8 cellular contexts compared by ENCODE assay signal in genomic region chr22:21014202-21015050, GRCh38. TPM values are rescaled to one million over a fixed set of nuclear protein-coding genes. Genes with fewer than 3 reads are reported as not detected.
DNase-seq lines count a peak whose midpoint lies in the region; ATAC-seq and TF ChIP-seq lines count a peak whose summit lies in the region.

No MANE protein-coding gene starts in this region.

- ATAC-seq in HG02588 (IDR thresholded peaks at IDR 0.05; ENCODE audit: unreplicated experiment) (peak; percentile 79), T-helper 17 cell (peak; percentile 92), upper lobe of right lung (peak; percentile 87)

- H3K4me3 Mint-ChIP-seq in T-helper 17 cell (peak overlapping the region; percentile 87), progenitor cell of endocrine pancreas (ENCODE audit: low read depth) (peak overlapping the region; percentile 72)

- H3K27ac ChIP-seq in left ventricle myocardium inferior (replicated peaks) (peak overlapping the region; percentile 81), upper lobe of right lung (peak overlapping the region; percentile 70)

- H3K36me3 Mint-ChIP-seq in T-helper 17 cell (ENCODE audit: low read depth), result no peaks in the 10 kb centered on the region
- H3K36me3 Mint-ChIP-seq in progenitor cell of endocrine pancreas (ENCODE audit: insufficient read depth), result no peaks in the 10 kb centered on the region

- peak overlapping the region; percentile 71 for H3K4me3 ChIP-seq in left ventricle myocardium inferior
- H3K4me3 ChIP-seq in upper lobe of right lung, result peak overlapping the region; percentile 53

- H3K4me1 ChIP-seq in left ventricle myocardium inferior (peaks cover 26% of the 10 kb centered on the region), upper lobe of right lung (peaks cover 17% of the 10 kb centered on the region)

- TF ChIP-seq CTCF in left ventricle myocardium inferior (IDR thresholded peaks at IDR 0.05; ENCODE audit: borderline replicate concordance) (no peak), progenitor cell of endocrine pancreas (IDR thresholded peaks at IDR 0.05; ENCODE audit: unreplicated experiment) (no peak), upper lobe of right lung (IDR thresholded peaks at IDR 0.05) (no peak)

- DNase-seq in GDM1 (lab: John Stamatoyannopoulos, UW), result peak; percentile 89
- DNase-seq in NCI-H1417 treated with DMSO at 0.1 percent for 48 hours (lab: John Stamatoyannopoulos, UW), result peak; percentile 79
- peak; percentile 68 to 78 (median 70) for DNase-seq in T-helper 17 cell
- peak in 54 of 56 donors; percentile 24 to 92 (median 77) for DNase-seq in amygdala (lab: John Stamatoyannopoulos, UW)
- peak; percentile 90 for DNase-seq in left ventricle myocardium inferior
- DNase-seq in progenitor cell of endocrine pancreas (ENCODE audit: low spot score, unreplicated experiment), result peak; percentile 85
- peak; percentile 90 for DNase-seq in upper lobe of right lung

- H3K9me3 Mint-ChIP-seq in progenitor cell of endocrine pancreas (ENCODE audit: low read depth), result no peaks in the 10 kb centered on the region

- H3K27ac Mint-ChIP-seq in T-helper 17 cell, result peak overlapping the region; percentile 86
- peak overlapping the region; percentile 95 for H3K27ac Mint-ChIP-seq in progenitor cell of endocrine pancreas

- H3K36me3 ChIP-seq in left ventricle myocardium inferior, result no peaks in the 10 kb centered on the region
- H3K36me3 ChIP-seq in upper lobe of right lung, result no peaks in the 10 kb centered on the region

- no peaks in the 10 kb centered on the region for H3K9me3 ChIP-seq in T-helper 17 cell (ENCODE audit: control insufficient read depth, low read length, poor library complexity, severe bottlenecking)
- H3K9me3 ChIP-seq in left ventricle myocardium inferior (replicated peaks), result no peaks in the 10 kb centered on the region
- no peaks in the 10 kb centered on the region for H3K9me3 ChIP-seq in upper lobe of right lung

- H3K4me1 Mint-ChIP-seq in T-helper 17 cell (peaks cover 28% of the 10 kb centered on the region), progenitor cell of endocrine pancreas (ENCODE audit: low read depth) (peaks cover 14% of the 10 kb centered on the region)

- no peaks in the 10 kb centered on the region for H3K27me3 ChIP-seq in left ventricle myocardium inferior (ENCODE audit: low read depth)
- no peaks in the 10 kb centered on the region for H3K27me3 ChIP-seq in upper lobe of right lung

- no peaks in the 10 kb centered on the region for H3K27me3 Mint-ChIP-seq in T-helper 17 cell
- H3K27me3 Mint-ChIP-seq in progenitor cell of endocrine pancreas, result no peaks in the 10 kb centered on the region

- intact Hi-C loops in left ventricle myocardium inferior (cut with micrococcal nuclease), result no loop called here
- intact Hi-C loops in upper lobe of right lung (cut with DNase I), result no loop called here

RNA-seq across cellular contexts. Expression of gene P2RX6, which starts 0.5 kb away (rescaled TPM):
- total RNA-seq in T-helper 17 cell (1 to 10 TPM in 1 of 2 donors, under 1 TPM in 1; 0.39 to 1.0 TPM), left ventricle myocardium inferior (3.5 TPM), progenitor cell of endocrine pancreas (0.36 and 0.57 TPM in 2 replicates), upper lobe of right lung (2.2 TPM)

RNA-seq across cellular contexts. Expression of gene THAP7, which starts 12.5 kb away (rescaled TPM):
- total RNA-seq in T-helper 17 cell, result 10 to 100 TPM; 41.5 to 55.6 TPM
- 17.8 TPM for total RNA-seq in left ventricle myocardium inferior
- total RNA-seq in progenitor cell of endocrine pancreas, result 17.6 and 20.2 TPM in 2 replicates
- 22.0 TPM for total RNA-seq in upper lobe of right lung

RNA-seq across cellular contexts. Expression of gene SLC7A4, which starts 17.9 kb away (rescaled TPM):
- total RNA-seq in T-helper 17 cell, result under 1 TPM; 0.13 to 0.15 TPM
- total RNA-seq in left ventricle myocardium inferior, result 0.25 TPM
- total RNA-seq in progenitor cell of endocrine pancreas, result 1.1 and 1.3 TPM in 2 replicates
- total RNA-seq in upper lobe of right lung, result 1.5 TPM

RNA-seq across cellular contexts. Expression of gene LRRC74B, which starts 31.3 kb away (rescaled TPM):
- total RNA-seq in T-helper 17 cell (under 1 TPM in 1 of 2 donors, not detected in 1; 0.10 TPM), left ventricle myocardium inferior (not detected), progenitor cell of endocrine pancreas (0.40 and 0.72 TPM in 2 replicates), upper lobe of right lung (not detected)

RNA-seq across cellular contexts. Expression of gene LZTR1, which starts 32.3 kb away (rescaled TPM):
- total RNA-seq in T-helper 17 cell (10 to 100 TPM; 49.4 to 59.3 TPM), left ventricle myocardium inferior (18.1 TPM), progenitor cell of endocrine pancreas (91.6 and 93.8 TPM in 2 replicates), upper lobe of right lung (56.7 TPM)

Comparison
In these comparisons a context has a peak if more than half of its experiments do, and no peak if none do; other contexts are left out.
1. Peak in every context shown above with its lines: DNase-seq, ATAC-seq, H3K4me3 ChIP-seq and H3K27ac ChIP-seq.